In genomic region chr2:41955641-41956040, GRCh38 we compare ENCODE assay signal across 12 cellular contexts.
DNase-seq lines count a peak whose midpoint lies in the region; ATAC-seq and TF ChIP-seq lines count a peak whose summit lies in the region.
"Had no signal": no experiment of that assay in that cellular context is flagged by ENCODE, and none has a peak within 500 bp of the region (broad histone marks: within the 10 kb centered on the region; RNA-seq: fewer than 3 reads in every experiment).

No MANE protein-coding gene starts in this region.

- intact Hi-C loops in CD14-positive monocyte (cut with micrococcal nuclease), result no loop called here

- H3K4me3 ChIP-seq in WERI-Rb-1 (ENCODE audit: low read depth, low read length), result no peak overlapping the region
- H3K4me3 ChIP-seq: psoas muscle had no signal

- H3K36me3 Mint-ChIP-seq in CD14-positive monocyte, result no peaks in the 10 kb centered on the region

- no peaks in the 10 kb centered on the region for H3K36me3 ChIP-seq in WERI-Rb-1

- H3K9me3 Mint-ChIP-seq in stimulated activated naive CD8-positive, alpha-beta T cell treated with anti-CD3 and anti-CD28 coated beads, Interleukin-15, amount 100 ng/mL, for 72 hours, result no peaks in the 10 kb centered on the region
- H3K9me3 Mint-ChIP-seq in CD14-positive monocyte, result no peaks in the 10 kb centered on the region
- H3K9me3 Mint-ChIP-seq: activated T-cell treated with anti-CD3 and anti-CD28 coated beads, Interleukin-2, amount 50 U/mL, for 24 hours had no signal

- peak overlapping the region in 1 of 2 donors; percentile 51 for H3K27ac Mint-ChIP-seq in stimulated activated naive CD8-positive, alpha-beta T cell treated with anti-CD3 and anti-CD28 coated beads, Interleukin-15, amount 100 ng/mL, for 72 hours
- peak overlapping the region in 2 of 7 donors; percentile 1 to 55 for H3K27ac Mint-ChIP-seq in CD14-positive monocyte
- H3K27ac Mint-ChIP-seq: activated T-cell treated with anti-CD3 and anti-CD28 coated beads, Interleukin-2, amount 50 U/mL, for 24 hours had no signal

- no peak for DNase-seq in stimulated activated naive CD8-positive, alpha-beta T cell treated with anti-CD3 and anti-CD28 coated beads, Interleukin-15, Interleukin-2, amounts not matched to agents 100 U/mL and 50 U/mL, for 24 hours
- no peak for DNase-seq in stimulated activated naive CD8-positive, alpha-beta T cell treated with anti-CD3 and anti-CD28 coated beads, Interleukin-15, amount 100 ng/mL, for 72 hours
- DNase-seq in NCI-H69 (lab: John Stamatoyannopoulos, UW) (peak; percentile 11), WERI-Rb-1 (no peak), CD14-positive monocyte (ENCODE audit: low spot score) (no peak)
- DNase-seq: activated T-cell treated with anti-CD3 and anti-CD28 coated beads, Interleukin-2, amount 50 U/mL, for 24 hours; central memory CD4-positive, alpha-beta T cell; psoas muscle had no signal

- no peaks in the 10 kb centered on the region for H3K27me3 ChIP-seq in WERI-Rb-1 (ENCODE audit: insufficient read depth, low read depth, severe bottlenecking)

- no peak overlapping the region for H3K4me3 Mint-ChIP-seq in stimulated activated naive CD8-positive, alpha-beta T cell treated with anti-CD3 and anti-CD28 coated beads, Interleukin-15, amount 100 ng/mL, for 72 hours
- H3K4me3 Mint-ChIP-seq in CD14-positive monocyte, result no peak overlapping the region
- H3K4me3 Mint-ChIP-seq: activated T-cell treated with anti-CD3 and anti-CD28 coated beads, Interleukin-2, amount 50 U/mL, for 24 hours had no signal

- H3K4me1 Mint-ChIP-seq in stimulated activated naive CD8-positive, alpha-beta T cell treated with anti-CD3 and anti-CD28 coated beads, Interleukin-15, amount 100 ng/mL, for 72 hours, result peaks cover 9% of the 10 kb centered on the region
- H3K4me1 Mint-ChIP-seq in CD14-positive monocyte, result peaks cover 18% of the 10 kb centered on the region

- H3K27me3 Mint-ChIP-seq in stimulated activated naive CD8-positive, alpha-beta T cell treated with anti-CD3 and anti-CD28 coated beads, Interleukin-15, amount 100 ng/mL, for 72 hours, result peaks cover 33% of the 10 kb centered on the region
- H3K27me3 Mint-ChIP-seq in CD14-positive monocyte (ENCODE audit: low read depth in 3 of 3), result peaks cover 0 to 5% (median 5%) of the 10 kb centered on the region in 3 donors

- peak; percentile 10 for ATAC-seq in stimulated activated naive CD8-positive, alpha-beta T cell treated with anti-CD3 and anti-CD28 coated beads, Interleukin-15, Interleukin-2, amounts not matched to agents 100 U/mL and 50 U/mL, for 24 hours
- no peak for ATAC-seq in stimulated activated naive CD8-positive, alpha-beta T cell treated with anti-CD3 and anti-CD28 coated beads, Interleukin-15, amount 100 ng/mL, for 72 hours
- ATAC-seq in HG02938 (IDR thresholded peaks at IDR 0.05; ENCODE audit: unreplicated experiment), result peak; percentile 41
- no peak for ATAC-seq in HG03097 (IDR thresholded peaks at IDR 0.05; ENCODE audit: low FRiP score, unreplicated experiment)
- ATAC-seq in GM19023 (IDR thresholded peaks at IDR 0.05; ENCODE audit: unreplicated experiment), result no peak
- ATAC-seq: HCT116 had no signal

- TF ChIP-seq CTCF in WERI-Rb-1 (IDR thresholded peaks at IDR 0.05; ENCODE audit: low read depth, low read length), result no peak
- no peak for TF ChIP-seq CTCF in CD14-positive monocyte (IDR thresholded peaks at IDR 0.05)

- H3K9me3 ChIP-seq in WERI-Rb-1 (ENCODE audit: severe bottlenecking), result no peaks in the 10 kb centered on the region
- H3K9me3 ChIP-seq: psoas muscle had no signal

- no peak overlapping the region for H3K27ac ChIP-seq in WERI-Rb-1
- H3K27ac ChIP-seq: psoas muscle had no signal

Comparison
In these comparisons a context has a peak if more than half of its experiments do, and no peak if none do; other contexts are left out.
1. ATAC-seq: peak in stimulated activated naive CD8-positive, alpha-beta T cell treated with anti-CD3 and anti-CD28 coated beads, Interleukin-15, Interleukin-2, amounts not matched to agents 100 U/mL and 50 U/mL, for 24 hours (single experiment) and HG02938 (single experiment); none in stimulated activated naive CD8-positive, alpha-beta T cell treated with anti-CD3 and anti-CD28 coated beads, Interleukin-15, amount 100 ng/mL, for 72 hours (single experiment), HG03097 (single experiment) and GM19023 (single experiment).